Comparison of ENCODE assay signal across 8 cellular contexts in genomic region chr1:91020486-91020885, GRCh38. TPM values are rescaled to one million over a fixed set of nuclear protein-coding genes. Genes with fewer than 3 reads are reported as not detected.
DNase-seq lines count a peak whose midpoint lies in the region; ATAC-seq and TF ChIP-seq lines count a peak whose summit lies in the region.

No MANE protein-coding gene starts in this region.

- H3K4me1 ChIP-seq in Caco-2 (peaks cover 27% of the 10 kb centered on the region), OCI-LY7 (ENCODE audit: insufficient read depth, low read length, poor library complexity, severe bottlenecking) (peaks cover 52% of the 10 kb centered on the region)

- no peaks in the 10 kb centered on the region for H3K9me2 ChIP-seq in OCI-LY7 (ENCODE audit: insufficient read depth, low read length)

- peak overlapping the region; percentile 99 for H3K27ac Mint-ChIP-seq in Caco-2 (ENCODE audit: unreplicated experiment)
- peak overlapping the region; percentile 99 for H3K27ac Mint-ChIP-seq in endothelial cell (ENCODE audit: unreplicated experiment)
- peak overlapping the region; percentile 99 for H3K27ac Mint-ChIP-seq in osteocyte (ENCODE audit: unreplicated experiment)

- POLR2A ChIA-PET in Caco-2 (lab: Charles Lee), result no interaction called here
- POLR2A ChIA-PET in OCI-LY7 (lab: Charles Lee), result interaction anchor here (1.1 to 3.1 kb wide), 4 partner anchors 8 to 35 kb away, joined by 3 to 17 read pairs (median 5); no protein-coding TSS in a partner anchor

- ATAC-seq in GM18907 (IDR thresholded peaks at IDR 0.05; ENCODE audit: unreplicated experiment), result no peak

- H3K4me2 ChIP-seq in OCI-LY7 (ENCODE audit: low read length), result peak overlapping the region; percentile 85

- DNase-seq in Caco-2 (no peak), OCI-LY7 (ENCODE audit: low spot score) (no peak), endothelial cell (ENCODE audit: low spot score) (no peak), osteocyte (ENCODE audit: extremely low spot score, unreplicated experiment) (no peak), HCEC 1CT (no peak), NCI-H526 treated with DMSO at 0.1 percent for 48 hours (lab: John Stamatoyannopoulos, UW) (no peak), GM19238 (ENCODE audit: insufficient read length, low spot score) (no peak)

- no peak overlapping the region for H2AFZ ChIP-seq in OCI-LY7 (ENCODE audit: low read length)

- TSS peak; percentile 52 for BruUV-seq in Caco-2 (replicated peaks; lab: Mats Ljungman, UMichigan)
- BruUV-seq in OCI-LY7 (replicated peaks; lab: Mats Ljungman, UMichigan), result TSS peak; percentile 59

- CTCF ChIA-PET in Caco-2 (lab: Charles Lee) (interaction anchor here (1.0 kb wide), 1 partner anchor 145 kb away, joined by 4 read pairs; no protein-coding TSS in a partner anchor), OCI-LY7 (lab: Charles Lee; ENCODE audit: unreplicated experiment) (no interaction called here)

- H3K9me3 ChIP-seq in Caco-2 (no peaks in the 10 kb centered on the region; the same call in 1 of the 2 replicates), OCI-LY7 (ENCODE audit: low read length) (no peaks in the 10 kb centered on the region; the same call in 1 of the 2 replicates)

- H3K36me3 Mint-ChIP-seq in Caco-2 (ENCODE audit: insufficient read depth, unreplicated experiment) (peaks cover 6% of the 10 kb centered on the region), endothelial cell (ENCODE audit: low read depth, unreplicated experiment) (peaks cover 11% of the 10 kb centered on the region), osteocyte (ENCODE audit: unreplicated experiment) (no peaks in the 10 kb centered on the region)

- peaks cover 20% of the 10 kb centered on the region; the same call in 1 of the 2 replicates for H4K20me1 ChIP-seq in OCI-LY7 (ENCODE audit: insufficient read depth, low read length)

- H3K36me3 ChIP-seq in Caco-2 (ENCODE audit: control insufficient read depth, insufficient read depth, low read length), result no peaks in the 10 kb centered on the region
- H3K36me3 ChIP-seq in OCI-LY7 (ENCODE audit: insufficient read depth, low read length), result peaks cover 56% of the 10 kb centered on the region

- H3K4me1 Mint-ChIP-seq in Caco-2 (ENCODE audit: low read depth, unreplicated experiment) (peaks cover 8% of the 10 kb centered on the region), endothelial cell (ENCODE audit: unreplicated experiment) (peaks cover 35% of the 10 kb centered on the region), osteocyte (ENCODE audit: unreplicated experiment) (peaks cover 50% of the 10 kb centered on the region)

- TF ChIP-seq CTCF in Caco-2 (IDR thresholded peaks at IDR 0.05; ENCODE audit: insufficient read depth in 1 of 2, low read depth in 1 of 2, low read length in 1 of 2, severe bottlenecking in 1 of 2, unreplicated experiment in 1 of 2) (no peak), OCI-LY7 (conservative IDR thresholded peaks at IDR 0.05; ENCODE audit: low read length) (no peak), endothelial cell (IDR thresholded peaks at IDR 0.05; ENCODE audit: unreplicated experiment) (no peak), osteocyte (IDR thresholded peaks at IDR 0.05) (no peak)

- H3K27ac ChIP-seq in OCI-LY7 (ENCODE audit: low read depth, low read length, poor library complexity, severe bottlenecking), result peak overlapping the region; percentile 95

- H3K4me3 ChIP-seq in Caco-2 (ENCODE audit: low read depth, low read length) (peak overlapping the region; percentile 69), OCI-LY7 (ENCODE audit: low read depth, low read length, poor library complexity, severe bottlenecking) (peak overlapping the region; percentile 95)

- no peaks in the 10 kb centered on the region for H3K27me3 ChIP-seq in Caco-2 (replicated peaks; ENCODE audit: control insufficient read depth, insufficient read depth, low read length)

- H3K4me3 Mint-ChIP-seq in Caco-2 (ENCODE audit: unreplicated experiment) (peak overlapping the region; percentile 85), endothelial cell (ENCODE audit: unreplicated experiment) (peak overlapping the region; percentile 99), osteocyte (ENCODE audit: unreplicated experiment) (peak overlapping the region; percentile 94)

- no peaks in the 10 kb centered on the region for H3K27me3 Mint-ChIP-seq in Caco-2 (ENCODE audit: insufficient read depth, unreplicated experiment)
- H3K27me3 Mint-ChIP-seq in endothelial cell (ENCODE audit: unreplicated experiment), result peaks cover 14% of the 10 kb centered on the region
- no peaks in the 10 kb centered on the region for H3K27me3 Mint-ChIP-seq in osteocyte (ENCODE audit: unreplicated experiment)

- no peaks in the 10 kb centered on the region for H3K9me3 Mint-ChIP-seq in Caco-2 (ENCODE audit: unreplicated experiment)
- H3K9me3 Mint-ChIP-seq in endothelial cell (ENCODE audit: unreplicated experiment), result no peaks in the 10 kb centered on the region
- no peaks in the 10 kb centered on the region for H3K9me3 Mint-ChIP-seq in osteocyte (ENCODE audit: unreplicated experiment)

- intact Hi-C loops in Caco-2 (cut with micrococcal nuclease; ENCODE audit: unreplicated experiment), result no loop called here
- intact Hi-C loops in OCI-LY7 (cut with micrococcal nuclease; ENCODE audit: unreplicated experiment), result loop anchor here (5.0 kb wide), 1 partner anchor 37 kb away; no protein-coding TSS in a partner anchor

- H3K79me2 ChIP-seq in OCI-LY7 (ENCODE audit: insufficient read depth, low read depth, low read length), result peaks cover 66% of the 10 kb centered on the region

RNA-seq across cellular contexts. Expression of gene ZNF644, which starts 1.3 kb away (rescaled TPM):
- total RNA-seq in Caco-2 (2022) (32.5 and 35.9 TPM in 2 replicates), OCI-LY7 (2022) (65.1 and 71.1 TPM in 2 replicates), endothelial cell (ENCODE audit: unreplicated experiment) (67.1 TPM), osteocyte (54.7 and 57.4 TPM in 2 replicates)
- total RNA-seq in OCI-LY7 (2014; rRNA removed; shearing (Covaris generic)), result 56.6 and 58.0 TPM in 2 replicates
